8 cellular contexts compared by ENCODE assay signal in genomic region chr16:46973457-46974324, GRCh38. TPM values are rescaled to one million over a fixed set of nuclear protein-coding genes. Genes with fewer than 3 reads are reported as not detected.
DNase-seq lines count a peak whose midpoint lies in the region; ATAC-seq and TF ChIP-seq lines count a peak whose summit lies in the region.

Gene DNAJA2, minus strand, starts transcription at chr16:46973674. Its CDS starts 102 bp downstream, at chr16:46973572.

- H3K9me3 ChIP-seq in spleen = no peaks in the 10 kb centered on the region

- H3K27ac Mint-ChIP-seq in activated B cell treated with CpG ODN at 0.5 μM for 24 hours = peak within 1 kb of the TSS; percentile 98

- peak within 1 kb of the TSS; percentile 89 to 94 for H3K4me3 ChIP-seq in cardiac fibroblast (replicated peaks in 1 of 2; ENCODE audit: low read depth in 2 of 2, low read length in 2 of 2)
- peak within 1 kb of the TSS; percentile 82 to 94 (median 87) for H3K4me3 ChIP-seq in spleen

- CTCF ChIA-PET in activated B cell treated with CpG ODN at 0.5 μM for 24 hours (lab: Charles Lee) = interaction anchor here (1.3 to 2.1 kb wide), 3 partner anchors 45 to 168 kb away, joined by 5 to 9 read pairs (median 8); no protein-coding TSS in a partner anchor

- H3K27ac ChIP-seq in spleen = peak within 1 kb of the TSS; percentile 95 to 99 (median 98)

- no peaks in the 10 kb centered on the region for H3K9me3 Mint-ChIP-seq in activated B cell treated with CpG ODN at 0.5 μM for 24 hours

- WGBS in spleen, 5 donors = 1 to 2% (median 1%) methylated on average over 52 to 68 of the region's 68 CpGs

- peaks cover 0 to 32% (median 16%) of the 10 kb centered on the region in 6 donors for H3K36me3 ChIP-seq in spleen

- H3K27me3 ChIP-seq in spleen (replicated peaks in 1 of 7) = no peaks in the 10 kb centered on the region

- DNase-seq in AG08395 (ENCODE audit: low spot score) = peak; percentile 95
- DNase-seq in NCI-H2227 treated with DMSO at 0.1 percent for 48 hours (lab: John Stamatoyannopoulos, UW) = peak; percentile 80
- peak; percentile 94 for DNase-seq in activated B cell treated with CpG ODN at 0.5 μM for 24 hours
- DNase-seq in cardiac fibroblast (ENCODE audit: low read depth in 2 of 2) = peak; percentile 87 to 91
- DNase-seq in iris pigment epithelial cell (ENCODE audit: low read depth) = peak; percentile 90
- DNase-seq in spleen = peak; percentile 98

- intact Hi-C loops in activated B cell treated with CpG ODN at 0.5 μM for 24 hours (cut with micrococcal nuclease) (loop anchor here (1.0 to 2.0 kb wide), 10 partner anchors 41 to 1393 kb away; partner anchors contain the start of genes GPT2, ITFG1, NETO2 and ORC6), spleen (cut with DNase I; ENCODE audit: low total_unique reads) (loop anchor here (10.0 kb wide), 2 partner anchors 171 to 491 kb away; partner anchors contain the start of genes ITFG1, NETO2 and PHKB)

- peak; percentile 29 to 78 (median 53) for TF ChIP-seq POLR2A in spleen (IDR thresholded peaks at IDR 0.05)

- peaks cover 35% of the 10 kb centered on the region for H3K36me3 Mint-ChIP-seq in activated B cell treated with CpG ODN at 0.5 μM for 24 hours (ENCODE audit: low read depth)

- H3K4me1 ChIP-seq in spleen = peaks cover 30 to 59% (median 44%) of the 10 kb centered on the region in 6 donors

- POLR2A ChIA-PET in activated B cell treated with CpG ODN at 0.5 μM for 24 hours (lab: Charles Lee) = interaction anchor here (0.6 to 4.0 kb wide), 20 partner anchors 10 to 626 kb away, joined by 3 to 18 read pairs (median 4); partner anchors contain the start of genes GPT2, ITFG1, NETO2 and PHKB

- no peaks in the 10 kb centered on the region for H3K27me3 Mint-ChIP-seq in activated B cell treated with CpG ODN at 0.5 μM for 24 hours

- peak within 1 kb of the TSS; percentile 95 for H3K4me3 Mint-ChIP-seq in activated B cell treated with CpG ODN at 0.5 μM for 24 hours

- peak; percentile 68 for ATAC-seq in GM18873 (IDR thresholded peaks at IDR 0.05; ENCODE audit: low FRiP score, unreplicated experiment)
- ATAC-seq in HG03139 (IDR thresholded peaks at IDR 0.05; ENCODE audit: unreplicated experiment) = peak; percentile 83
- peak; percentile 93 for ATAC-seq in activated B cell treated with CpG ODN at 0.5 μM for 24 hours (ENCODE audit: low read depth)

- TF ChIP-seq CTCF in activated B cell treated with CpG ODN at 0.5 μM for 24 hours (IDR thresholded peaks at IDR 0.05) = no peak
- TF ChIP-seq CTCF in cardiac fibroblast (IDR thresholded peaks at IDR 0.05; ENCODE audit: low read depth, low read length) = no peak
- TF ChIP-seq CTCF in spleen (IDR thresholded peaks at IDR 0.05 in 8 of 11, conservative IDR thresholded peaks at IDR 0.05 in 3 of 11) = peak in 5 of 11 experiments; percentile 17 to 35 (median 32)

- peaks cover 44% of the 10 kb centered on the region for H3K4me1 Mint-ChIP-seq in activated B cell treated with CpG ODN at 0.5 μM for 24 hours

RNA-seq across cellular contexts. Expression of gene DNAJA2, which starts in this region (rescaled TPM):
- total RNA-seq in activated B cell treated with CpG ODN at 0.5 μM for 24 hours (54.4 and 57.1 TPM in 2 replicates), spleen (10 to 100 TPM; 45.5 to 61.5 (median 52.1) TPM)
- polyA plus RNA-seq in spleen = 10 to 100 TPM; 25.0 to 38.4 (median 31.6) TPM

Comparison
In these comparisons a context has a peak if more than half of its experiments do, and no peak if none do; other contexts are left out.
1. Peak in every context shown above with its lines: DNase-seq, ATAC-seq, H3K4me3 ChIP-seq and H3K27ac ChIP-seq.